24 cellular contexts compared by ENCODE assay signal in the genomic region with DNA sequence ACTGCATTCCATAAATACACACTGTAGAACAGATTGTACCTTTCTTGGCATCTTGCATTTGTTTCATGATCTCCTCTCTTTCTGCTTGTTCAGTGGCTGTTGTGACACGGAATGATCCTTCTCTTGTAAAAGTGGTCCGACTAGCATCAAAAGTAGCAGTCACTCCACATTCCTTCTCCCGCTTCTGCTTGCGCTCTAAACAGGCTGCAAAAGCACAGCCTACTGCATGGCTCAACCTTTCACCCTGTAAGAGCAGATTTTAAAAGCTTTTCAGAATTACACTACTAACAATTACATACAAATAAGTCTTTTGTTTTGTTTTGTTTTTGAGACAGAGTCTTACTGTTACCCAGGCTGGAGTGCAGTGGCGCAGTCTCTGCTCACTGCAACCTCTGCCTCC.
"Had no signal": no experiment of that assay in that cellular context is flagged by ENCODE, and none has a peak within 500 bp of the region (broad histone marks: within the 10 kb centered on the region; RNA-seq: fewer than 3 reads in every experiment).

No MANE protein-coding gene starts in this region.

- H3K4me3 ChIP-seq: breast epithelium, dorsolateral prefrontal cortex, esophagus squamous epithelium, gastrocnemius medialis, lung, spleen, tibial artery had no signal

- H3K27me3 Mint-ChIP-seq: activated CD4-positive, alpha-beta memory T cell treated with anti-CD3 and anti-CD28 coated beads for 36 hours; activated naive CD8-positive, alpha-beta T cell treated with anti-CD3 and anti-CD28 coated beads, Interleukin-2, amount 10 ng/mL, durations not matched to agents 7 days and 5 days; central memory CD8-positive, alpha-beta T cell; effector memory CD8-positive, alpha-beta T cell; naive thymus-derived CD4-positive, alpha-beta T cell; progenitor cell of endocrine pancreas had no signal

- H3K36me3 ChIP-seq: breast epithelium had no signal

- H3K27ac Mint-ChIP-seq: activated CD4-positive, alpha-beta memory T cell treated with anti-CD3 and anti-CD28 coated beads for 36 hours; activated naive CD4-positive, alpha-beta T cell treated with anti-CD3 and anti-CD28 coated beads for 36 hours; activated naive CD8-positive, alpha-beta T cell treated with anti-CD3 and anti-CD28 coated beads, Interleukin-2, amount 10 ng/mL, durations not matched to agents 7 days and 5 days; activated T-cell treated with anti-CD3 and anti-CD28 coated beads, Interleukin-2, amount 50 U/mL, for 72 hours; effector memory CD8-positive, alpha-beta T cell; naive thymus-derived CD4-positive, alpha-beta T cell; progenitor cell of endocrine pancreas; T-helper 1 cell treated with Interleukin-12 subunit alpha and Interleukin-12 subunit beta and Interleukin-4 antibody, amounts not matched to agents 30 μg/mL and 1 μg/mL, for 36 hours had no signal

- H3K27me3 ChIP-seq: breast epithelium, dorsolateral prefrontal cortex, esophagus squamous epithelium, gastrocnemius medialis, spleen, tibial artery had no signal

- H3K27ac ChIP-seq: breast epithelium, esophagus squamous epithelium, gastrocnemius medialis, spleen, tibial artery had no signal

- H3K4me1 ChIP-seq: breast epithelium, gastrocnemius medialis, tibial artery had no signal

- ATAC-seq: activated T-cell treated with anti-CD3 and anti-CD28 coated beads, Interleukin-2, amount 50 U/mL, for 72 hours; effector memory CD8-positive, alpha-beta T cell; gastrocnemius medialis; naive thymus-derived CD4-positive, alpha-beta T cell; stimulated activated naive CD8-positive, alpha-beta T cell treated with anti-CD3 and anti-CD28 coated beads, Interleukin-15, Interleukin-2, amounts not matched to agents 100 U/mL and 50 U/mL, for 24 hours had no signal

- H3K9me3 Mint-ChIP-seq: activated CD4-positive, alpha-beta memory T cell treated with anti-CD3 and anti-CD28 coated beads for 36 hours; activated naive CD4-positive, alpha-beta T cell treated with anti-CD3 and anti-CD28 coated beads for 36 hours; activated naive CD8-positive, alpha-beta T cell treated with anti-CD3 and anti-CD28 coated beads, Interleukin-2, amount 10 ng/mL, durations not matched to agents 7 days and 5 days; activated T-cell treated with anti-CD3 and anti-CD28 coated beads, Interleukin-2, amount 50 U/mL, for 72 hours; central memory CD8-positive, alpha-beta T cell; effector memory CD8-positive, alpha-beta T cell; naive thymus-derived CD4-positive, alpha-beta T cell; T-helper 1 cell treated with Interleukin-12 subunit alpha and Interleukin-12 subunit beta and Interleukin-4 antibody, amounts not matched to agents 30 μg/mL and 1 μg/mL, for 36 hours had no signal

- DNase-seq: activated CD4-positive, alpha-beta memory T cell treated with anti-CD3 and anti-CD28 coated beads for 36 hours; activated CD4-positive, alpha-beta T cell treated with anti-CD3 and anti-CD28 coated beads for 48 hours; activated effector memory CD4-positive, alpha-beta T cell treated with Interleukin-2 at 50 U/mL for 16 hours; activated naive CD4-positive, alpha-beta T cell treated with anti-CD3 and anti-CD28 coated beads for 36 hours; activated naive CD8-positive, alpha-beta T cell treated with anti-CD3 and anti-CD28 coated beads, Interleukin-2, amount 10 ng/mL, durations not matched to agents 7 days and 5 days; activated T-cell treated with anti-CD3 and anti-CD28 coated beads, Interleukin-2, amount 50 U/mL, for 72 hours; amniotic stem cell; dorsolateral prefrontal cortex; effector memory CD8-positive, alpha-beta T cell; esophagus squamous epithelium; gastrocnemius medialis; hypothalamus; kidney; naive thymus-derived CD4-positive, alpha-beta T cell; spleen; stimulated activated CD4-positive, alpha-beta T cell treated with anti-CD3 and anti-CD28 coated beads, Interleukin-4, amount 100 ng/mL, for 24 hours; stimulated activated naive CD8-positive, alpha-beta T cell treated with anti-CD3 and anti-CD28 coated beads, Interleukin-15, Interleukin-2, amounts not matched to agents 100 U/mL and 50 U/mL, for 24 hours; tibial artery had no signal

- H3K4me3 Mint-ChIP-seq: activated CD4-positive, alpha-beta memory T cell treated with anti-CD3 and anti-CD28 coated beads for 36 hours; activated naive CD4-positive, alpha-beta T cell treated with anti-CD3 and anti-CD28 coated beads for 36 hours; activated naive CD8-positive, alpha-beta T cell treated with anti-CD3 and anti-CD28 coated beads, Interleukin-2, amount 10 ng/mL, durations not matched to agents 7 days and 5 days; activated T-cell treated with anti-CD3 and anti-CD28 coated beads, Interleukin-2, amount 50 U/mL, for 72 hours; central memory CD8-positive, alpha-beta T cell; effector memory CD8-positive, alpha-beta T cell; naive thymus-derived CD4-positive, alpha-beta T cell; T-helper 1 cell treated with Interleukin-12 subunit alpha and Interleukin-12 subunit beta and Interleukin-4 antibody, amounts not matched to agents 30 μg/mL and 1 μg/mL, for 36 hours had no signal

- H3K9me3 ChIP-seq: breast epithelium, esophagus squamous epithelium, gastrocnemius medialis, spleen, tibial artery had no signal

- FAIRE-seq: colon, kidney had no signal
